30 cellular contexts compared by ENCODE assay signal in genomic region chr17:42494673-42495072, GRCh38. TPM values are rescaled to one million over a fixed set of nuclear protein-coding genes. Genes with fewer than 3 reads are reported as not detected.
"Had no signal": no experiment of that assay in that cellular context is flagged by ENCODE, and none has a peak within 500 bp of the region (broad histone marks: within the 10 kb centered on the region; RNA-seq: fewer than 3 reads in every experiment).

No MANE protein-coding gene starts in this region.

- H3K27me3 ChIP-seq: ascending aorta, cardiac muscle cell, dorsolateral prefrontal cortex, esophagus muscularis mucosa, foreskin keratinocyte, heart right ventricle, left lung, testis, uterus had no signal

- H3K4me1 Mint-ChIP-seq: activated naive CD4-positive, alpha-beta T cell treated with anti-CD3 and anti-CD28 coated beads, Interleukin-2, amount 10 ng/mL, durations not matched to agents 7 days and 5 days; brain had no signal

- H3K36me3 Mint-ChIP-seq: activated naive CD4-positive, alpha-beta T cell treated with anti-CD3 and anti-CD28 coated beads, Interleukin-2, amount 10 ng/mL, durations not matched to agents 7 days and 5 days had no signal

- H3K9me3 ChIP-seq: ascending aorta, esophagus muscularis mucosa, heart right ventricle, left lung, lower lobe of right lung, testis, uterus had no signal

- ATAC-seq: activated CD4-positive, CD25-positive, alpha-beta regulatory T cell treated with anti-CD3 and anti-CD28 coated beads, Interleukin-2, amount 50 U/mL, for 24 hours; foreskin keratinocyte; heart right ventricle; left lung; lower lobe of right lung; naive thymus-derived CD8-positive, alpha-beta T cell; right cardiac atrium; stimulated activated naive CD8-positive, alpha-beta T cell treated with anti-CD3 and anti-CD28 coated beads, Interleukin-15, Interleukin-2, amounts not matched to agents 100 U/mL and 50 U/mL, for 24 hours had no signal

- H3K4me3 ChIP-seq: ascending aorta, cardiac muscle cell, coronary artery, dorsolateral prefrontal cortex, esophagus muscularis mucosa, heart right ventricle, left lung, lower lobe of right lung, testis, uterus had no signal

- H3K4me1 ChIP-seq: ascending aorta, esophagus muscularis mucosa, foreskin keratinocyte, left lung, lower lobe of right lung, testis, uterus had no signal

- H3K27me3 Mint-ChIP-seq: brain had no signal

- H3K4me3 Mint-ChIP-seq: activated naive CD4-positive, alpha-beta T cell treated with anti-CD3 and anti-CD28 coated beads, Interleukin-2, amount 10 ng/mL, durations not matched to agents 7 days and 5 days; activated naive CD8-positive, alpha-beta T cell treated with anti-CD3 and anti-CD28 coated beads, Interleukin-2, amount 10 ng/mL, durations not matched to agents 7 days and 5 days; brain; naive thymus-derived CD8-positive, alpha-beta T cell; T-helper 1 cell treated with Interleukin-12 subunit alpha and Interleukin-12 subunit beta and Interleukin-4 antibody, amounts not matched to agents 30 μg/mL and 1 μg/mL, for 36 hours had no signal

- H3K9me3 Mint-ChIP-seq: activated naive CD4-positive, alpha-beta T cell treated with anti-CD3 and anti-CD28 coated beads, Interleukin-2, amount 10 ng/mL, durations not matched to agents 7 days and 5 days; activated naive CD8-positive, alpha-beta T cell treated with anti-CD3 and anti-CD28 coated beads, Interleukin-2, amount 10 ng/mL, durations not matched to agents 7 days and 5 days; brain; naive thymus-derived CD8-positive, alpha-beta T cell; T-helper 1 cell treated with Interleukin-12 subunit alpha and Interleukin-12 subunit beta and Interleukin-4 antibody, amounts not matched to agents 30 μg/mL and 1 μg/mL, for 36 hours had no signal

- H3K27ac ChIP-seq: ascending aorta, cardiac muscle cell, coronary artery, dorsolateral prefrontal cortex, esophagus muscularis mucosa, foreskin keratinocyte, heart right ventricle, left lung, lower lobe of right lung, testis, uterus, WERI-Rb-1 had no signal

- DNase-seq: activated CD4-positive, alpha-beta T cell treated with anti-CD3 and anti-CD28 coated beads for 48 hours; activated CD4-positive, alpha-beta T cell treated with anti-CD3 and anti-CD28 coated beads, Interleukin-2, amount 50 U/mL, for 48 hours; activated CD8-positive, alpha-beta memory T cell treated with anti-CD3 and anti-CD28 coated beads for 24 hours; activated gamma-delta T cell; activated naive CD4-positive, alpha-beta T cell treated with anti-CD3 and anti-CD28 coated beads, Interleukin-2, amount 10 ng/mL, durations not matched to agents 7 days and 5 days; activated naive CD8-positive, alpha-beta T cell treated with anti-CD3 and anti-CD28 coated beads, Interleukin-2, amount 10 ng/mL, durations not matched to agents 7 days and 5 days; dorsolateral prefrontal cortex; effector memory CD4-positive, alpha-beta T cell; foreskin keratinocyte; heart right ventricle; kidney glomerular epithelial cell; left lung; lower lobe of right lung; mesenchymal stem cell; naive thymus-derived CD8-positive, alpha-beta T cell; right cardiac atrium; stimulated activated CD4-positive, alpha-beta T cell treated with anti-CD3 and anti-CD28 coated beads, Interleukin-2, amount 100 ng/mL, for 48 hours; stimulated activated naive CD8-positive, alpha-beta T cell treated with anti-CD3 and anti-CD28 coated beads, Interleukin-15, Interleukin-2, amounts not matched to agents 100 U/mL and 50 U/mL, for 24 hours; T1000; testis; trophoblast cell; uterus; WERI-Rb-1 had no signal

- H3K27ac Mint-ChIP-seq: activated naive CD4-positive, alpha-beta T cell treated with anti-CD3 and anti-CD28 coated beads, Interleukin-2, amount 10 ng/mL, durations not matched to agents 7 days and 5 days; activated naive CD8-positive, alpha-beta T cell treated with anti-CD3 and anti-CD28 coated beads, Interleukin-2, amount 10 ng/mL, durations not matched to agents 7 days and 5 days; T-helper 1 cell treated with Interleukin-12 subunit alpha and Interleukin-12 subunit beta and Interleukin-4 antibody, amounts not matched to agents 30 μg/mL and 1 μg/mL, for 36 hours had no signal

RNA-seq across cellular contexts. Expression of gene HSD17B1, which starts 58.0 kb away (rescaled TPM):
- total RNA-seq: ascending aorta had no signal
